16 cellular contexts compared by ENCODE assay signal in genomic region chr14:33530358-33530757, GRCh38.
"Had no signal": no experiment of that assay in that cellular context is flagged by ENCODE, and none has a peak within 500 bp of the region (broad histone marks: within the 10 kb centered on the region; RNA-seq: fewer than 3 reads in every experiment).

No MANE protein-coding gene starts in this region.

- ATAC-seq: heart left ventricle; naive thymus-derived CD4-positive, alpha-beta T cell; psoas muscle; right lobe of liver; stimulated activated effector memory CD8-positive, alpha-beta T cell treated with anti-CD3 and anti-CD28 coated beads, Interleukin-12 subunit alpha, Interleukin-12 subunit beta, amount 100 ng/mL, for 72 hours; stimulated activated naive CD8-positive, alpha-beta T cell treated with anti-CD3 and anti-CD28 coated beads, Interleukin-15, Interleukin-2, amounts not matched to agents 100 U/mL and 50 U/mL, for 24 hours had no signal

- DNase-seq: dermis blood vessel endothelial cell; erythroblast; heart left ventricle; hippocampal formation; kidney glomerular epithelial cell; mesendoderm; naive thymus-derived CD4-positive, alpha-beta T cell; nephron progenitor cell; psoas muscle; retina; right lobe of liver; stimulated activated CD4-positive, alpha-beta T cell treated with anti-CD3 and anti-CD28 coated beads, Interleukin-4, amount 100 ng/mL, for 1 hour; stimulated activated CD8-positive, alpha-beta memory T cell treated with anti-CD3 and anti-CD28 coated beads, Interleukin-4, amount 100 ng/mL, for 48 hours; stimulated activated naive CD8-positive, alpha-beta T cell treated with anti-CD3 and anti-CD28 coated beads, Interleukin-15, Interleukin-2, amounts not matched to agents 100 U/mL and 50 U/mL, for 24 hours; thyroid gland had no signal
